18 cellular contexts compared by ENCODE assay signal in the genomic region with DNA sequence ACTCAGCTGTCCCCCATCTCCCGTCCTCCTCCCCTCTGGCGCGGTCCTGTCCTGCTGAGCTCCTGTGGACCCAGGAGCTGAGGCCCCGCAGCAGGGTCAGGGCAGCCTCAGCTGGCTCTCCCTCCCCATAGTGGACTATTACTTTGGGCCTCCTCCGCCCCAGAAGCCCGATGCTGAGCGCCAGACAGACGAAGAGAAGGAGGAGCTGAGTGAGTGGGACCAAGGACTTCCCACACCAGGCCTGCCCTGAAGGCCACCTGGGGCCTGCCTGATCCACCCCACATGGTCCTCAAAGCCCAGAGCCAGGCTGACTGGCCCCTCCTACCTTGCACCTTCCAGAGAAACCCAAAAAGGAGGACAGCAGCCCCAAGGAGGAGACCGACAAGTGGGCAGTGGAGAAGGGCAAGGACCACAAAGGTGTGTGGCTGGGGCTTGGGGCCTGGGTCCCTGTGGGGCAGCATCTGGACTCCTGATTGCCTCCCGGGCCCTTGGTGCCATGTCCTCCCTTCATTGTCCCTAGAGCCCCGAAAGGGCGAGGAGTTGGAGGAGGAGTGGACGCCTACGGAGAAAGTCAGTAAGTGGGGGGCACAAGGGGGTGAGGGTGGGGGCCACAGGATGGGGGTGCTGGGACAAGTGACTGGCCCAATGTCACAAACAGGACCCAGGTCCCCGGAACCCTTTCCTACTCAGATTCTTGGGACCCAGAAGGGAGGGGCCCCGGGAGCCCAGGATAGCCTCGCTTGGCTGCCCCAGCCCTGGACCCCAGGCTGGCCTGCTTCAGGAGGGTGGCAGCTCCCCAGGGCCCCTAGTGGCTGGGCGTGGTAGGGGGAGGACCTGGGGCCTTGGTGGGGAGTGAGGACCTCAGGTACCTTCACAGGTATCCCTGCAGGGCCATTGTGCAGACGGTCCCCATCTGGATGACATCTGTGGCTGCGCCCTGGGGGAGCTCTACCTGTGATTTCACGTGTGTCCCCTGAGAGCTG. TPM values are rescaled to one million over a fixed set of nuclear protein-coding genes. Genes with fewer than 3 reads are reported as not detected.
DNase-seq lines count a peak whose midpoint lies in the region; TF ChIP-seq lines count a peak whose summit lies in the region.
"Had no signal": no experiment of that assay in that cellular context is flagged by ENCODE, and none has a peak within 500 bp of the region (broad histone marks: within the 10 kb centered on the region; RNA-seq: fewer than 3 reads in every experiment).

No MANE protein-coding gene starts in this region.

- intact Hi-C loops in cardiac septum (cut with DNase I) (no loop called here), left ventricle myocardium inferior (cut with micrococcal nuclease) (no loop called here), thyroid gland (cut with DNase I) (no loop called here)

- 88 to 89% methylated on average over 5 to 21 of the region's 21 CpGs for WGBS in endodermal cell (ENCODE audit: insufficient coverage in 1 of 2, insufficient read length in 1 of 2), 2 experiments
- 85% methylated on average over 14 to 19 of the region's 21 CpGs for WGBS in thyroid gland, 2 donors

- TF ChIP-seq CTCF in left ventricle myocardium inferior (IDR thresholded peaks at IDR 0.05; ENCODE audit: borderline replicate concordance): no peak
- peak; percentile 43 for TF ChIP-seq CTCF in HFFc6 (IDR thresholded peaks at IDR 0.05)
- peak; percentile 53 for TF ChIP-seq CTCF in endodermal cell (conservative IDR thresholded peaks at IDR 0.05)
- peak; percentile 36 for TF ChIP-seq CTCF in type B pancreatic cell (conservative IDR thresholded peaks at IDR 0.05)
- TF ChIP-seq CTCF in thyroid gland (IDR thresholded peaks at IDR 0.05): no peak

- no peak overlapping the region for H3K9ac ChIP-seq in endodermal cell (ENCODE audit: extremely low read depth, low read length, poor library complexity, severe bottlenecking)

- H3K4me1 ChIP-seq in left ventricle myocardium inferior (peaks cover 25% of the 10 kb centered on the region), endodermal cell (ENCODE audit: control insufficient read depth, insufficient read depth, low read length) (no peaks in the 10 kb centered on the region), thyroid gland (peaks cover 0 to 10% of the 10 kb centered on the region in 2 donors)

- H3K27ac ChIP-seq in left ventricle myocardium inferior (replicated peaks): no peak overlapping the region
- H3K27ac ChIP-seq in endodermal cell (ENCODE audit: low read depth, low read length): no peak overlapping the region
- H3K27ac ChIP-seq in thyroid gland: no peak overlapping the region

- DNase-seq in cardiac septum (ENCODE audit: low spot score) (peak; percentile 71), left ventricle myocardium inferior (no peak), HFFc6 (no peak), endodermal cell (no peak), type B pancreatic cell (ENCODE audit: extremely low spot score, unreplicated experiment) (no peak), COLO829 (ENCODE audit: low spot score) (no peak), thyroid gland (no peak), GM19240 (ENCODE audit: insufficient read length, low spot score) (no peak)
- DNase-seq: activated CD8-positive, alpha-beta memory T cell treated with anti-CD3 and anti-CD28 coated beads for 24 hours; activated effector memory CD4-positive, alpha-beta T cell treated with Interleukin-2 at 50 U/mL for 16 hours; glutamatergic neuron; NCI-H1694 had no signal

- H3K27me3 ChIP-seq in left ventricle myocardium inferior (ENCODE audit: low read depth): peaks cover 10% of the 10 kb centered on the region
- H3K27me3 ChIP-seq in endodermal cell (ENCODE audit: control insufficient read depth, insufficient read depth, low read length, poor library complexity, severe bottlenecking): no peaks in the 10 kb centered on the region
- H3K27me3 ChIP-seq in thyroid gland: no peaks in the 10 kb centered on the region

- H3K36me3 ChIP-seq in left ventricle myocardium inferior (no peaks in the 10 kb centered on the region), endodermal cell (ENCODE audit: control insufficient read depth, insufficient read depth, low read length) (no peaks in the 10 kb centered on the region), thyroid gland (no peaks in the 10 kb centered on the region)

- H3K36me3 Mint-ChIP-seq in HFFc6 (ENCODE audit: low read depth) (peaks cover 9% of the 10 kb centered on the region), endodermal cell (ENCODE audit: low read depth) (peaks cover 25% of the 10 kb centered on the region), type B pancreatic cell (no peaks in the 10 kb centered on the region)

- H3K27ac Mint-ChIP-seq in HFFc6 (no peak overlapping the region), endodermal cell (no peak overlapping the region), type B pancreatic cell (no peak overlapping the region)
- H3K27ac Mint-ChIP-seq: dendritic cell treated with granulocyte-macrophage colony-stimulating factor and Interleukin-4, amounts not matched to agents 40 ng/mL and 50 ng/mL, for 4 days; mesothelial cell of epicardium had no signal

- H3K4me3 ChIP-seq in left ventricle myocardium inferior (no peak overlapping the region), endodermal cell (ENCODE audit: low read length) (no peak overlapping the region), thyroid gland (replicated peaks in 1 of 3) (no peak overlapping the region)

- peaks cover 17% of the 10 kb centered on the region for H3K4me1 Mint-ChIP-seq in HFFc6 (ENCODE audit: low read depth)
- H3K4me1 Mint-ChIP-seq in endodermal cell: peaks cover 8% of the 10 kb centered on the region
- peaks cover 6% of the 10 kb centered on the region for H3K4me1 Mint-ChIP-seq in type B pancreatic cell (ENCODE audit: unreplicated experiment)

- no peak for TF ChIP-seq POLR2A in thyroid gland (IDR thresholded peaks at IDR 0.05)

- H3K4me3 Mint-ChIP-seq in HFFc6: no peak overlapping the region
- H3K4me3 Mint-ChIP-seq in endodermal cell: no peak overlapping the region
- no peak overlapping the region for H3K4me3 Mint-ChIP-seq in type B pancreatic cell
- H3K4me3 Mint-ChIP-seq: dendritic cell treated with granulocyte-macrophage colony-stimulating factor and Interleukin-4, amounts not matched to agents 40 ng/mL and 50 ng/mL, for 4 days; mesothelial cell of epicardium had no signal

- H3K27me3 Mint-ChIP-seq in HFFc6 (ENCODE audit: insufficient read depth): peaks cover 6% of the 10 kb centered on the region; the same call in 1 of the 2 replicates
- H3K27me3 Mint-ChIP-seq in endodermal cell (ENCODE audit: insufficient read depth): peaks cover 8% of the 10 kb centered on the region
- peaks cover 13% of the 10 kb centered on the region for H3K27me3 Mint-ChIP-seq in type B pancreatic cell

- H3K9me3 ChIP-seq in left ventricle myocardium inferior (replicated peaks): no peaks in the 10 kb centered on the region
- H3K9me3 ChIP-seq in endodermal cell (ENCODE audit: control insufficient read depth, low read length): no peaks in the 10 kb centered on the region
- H3K9me3 ChIP-seq in thyroid gland: no peaks in the 10 kb centered on the region

- H3K9me3 Mint-ChIP-seq in HFFc6 (no peaks in the 10 kb centered on the region), endodermal cell (no peaks in the 10 kb centered on the region), type B pancreatic cell (no peaks in the 10 kb centered on the region)
- H3K9me3 Mint-ChIP-seq: dendritic cell treated with granulocyte-macrophage colony-stimulating factor and Interleukin-4, amounts not matched to agents 40 ng/mL and 50 ng/mL, for 4 days; mesothelial cell of epicardium had no signal

RNA-seq across cellular contexts. Expression of gene AEBP1, which starts 4.9 kb away (rescaled TPM):
- 93.1 TPM for total RNA-seq in cardiac septum
- total RNA-seq in left ventricle myocardium inferior: 20.5 TPM
- total RNA-seq in HFFc6 (2021; fragmentation: NEBNext Ultra II Directional; extraction: Animal tissue kit (Norgen Biotek cat#: 25700)): 10 to 100 TPM; 69.7 to 83.2 (median 76.4) TPM
- total RNA-seq in endodermal cell: 10 to 100 TPM; 55.2 to 65.8 TPM
- polyA plus RNA-seq in endodermal cell (2013, experiment 1 of 2): 52.9 TPM
- polyA plus RNA-seq in endodermal cell (2013, experiment 2 of 2): 51.0 TPM
- 5.0 and 64.1 TPM in 2 replicates for total RNA-seq in type B pancreatic cell (ENCODE audit: low replicate concordance)
- total RNA-seq in thyroid gland: 100 to 1,000 TPM in 1 of 4 donors, 10 to 100 TPM in 3; 38.9 to 151 (median 57.6) TPM
- total RNA-seq: LHCN-M2, NCI-H460, SK-MEL-5 had no signal

RNA-seq across cellular contexts. Expression of gene POLD2, which starts 14.3 kb away (rescaled TPM):
- total RNA-seq in cardiac septum: 88.1 TPM
- 78.0 TPM for total RNA-seq in left ventricle myocardium inferior
- total RNA-seq in HFFc6 (2021; fragmentation: NEBNext Ultra II Directional; extraction: Animal tissue kit (Norgen Biotek cat#: 25700)): 100 to 1,000 TPM; 154 to 210 (median 183) TPM
- total RNA-seq in endodermal cell: 100 to 1,000 TPM; 127 to 141 TPM
- 118 TPM for polyA plus RNA-seq in endodermal cell (2013, experiment 1 of 2)
- polyA plus RNA-seq in endodermal cell (2013, experiment 2 of 2): 108 TPM
- 122 and 142 TPM in 2 replicates for total RNA-seq in type B pancreatic cell (ENCODE audit: low replicate concordance)
- 10 to 100 TPM; 48.8 to 65.8 (median 55.1) TPM for total RNA-seq in thyroid gland

RNA-seq across cellular contexts. Expression of gene POLM, which starts 26.7 kb away (rescaled TPM):
- total RNA-seq in cardiac septum: 13.9 TPM
- total RNA-seq in left ventricle myocardium inferior: 12.4 TPM
- 10 to 100 TPM; 11.4 to 14.3 (median 12.1) TPM for total RNA-seq in HFFc6 (2021; fragmentation: NEBNext Ultra II Directional; extraction: Animal tissue kit (Norgen Biotek cat#: 25700))
- 10 to 100 TPM; 23.6 to 27.0 TPM for total RNA-seq in endodermal cell
- polyA plus RNA-seq in endodermal cell (2013, experiment 1 of 2): 17.6 TPM
- polyA plus RNA-seq in endodermal cell (2013, experiment 2 of 2): 16.5 TPM
- total RNA-seq in type B pancreatic cell (ENCODE audit: low replicate concordance): 25.2 and 27.2 TPM in 2 replicates
- total RNA-seq in thyroid gland: 10 to 100 TPM; 51.1 to 85.0 (median 58.2) TPM

RNA-seq across cellular contexts. Expression of gene MYL7, which starts 32.1 kb away (rescaled TPM):
- 2,493 TPM for total RNA-seq in cardiac septum
- total RNA-seq in left ventricle myocardium inferior: 518 TPM
- total RNA-seq in HFFc6 (2021; fragmentation: NEBNext Ultra II Directional; extraction: Animal tissue kit (Norgen Biotek cat#: 25700)): under 1 TPM in 4 of 6 experiments, not detected in 2; 0.30 to 0.64 (median 0.49) TPM
- 100 to 1,000 TPM; 115 to 120 TPM for total RNA-seq in endodermal cell
- 102 TPM for polyA plus RNA-seq in endodermal cell (2013, experiment 1 of 2)
- polyA plus RNA-seq in endodermal cell (2013, experiment 2 of 2): 140 TPM
- 1.6 and 2.5 TPM in 2 replicates for total RNA-seq in type B pancreatic cell (ENCODE audit: low replicate concordance)
- total RNA-seq in thyroid gland: not detected
- total RNA-seq: LHCN-M2, NCI-H460, SK-MEL-5 had no signal

RNA-seq across cellular contexts. Expression of gene PGAM2, which starts 43.7 kb away (rescaled TPM):
- 322 TPM for total RNA-seq in cardiac septum
- total RNA-seq in left ventricle myocardium inferior: 671 TPM
- under 1 TPM in 4 of 6 experiments, not detected in 2; 0.26 to 0.51 (median 0.35) TPM for total RNA-seq in HFFc6 (2021; fragmentation: NEBNext Ultra II Directional; extraction: Animal tissue kit (Norgen Biotek cat#: 25700))
- 1 to 10 TPM; 1.2 to 1.3 TPM for total RNA-seq in endodermal cell
- polyA plus RNA-seq in endodermal cell (2013, experiment 1 of 2): 4.3 TPM
- 4.4 TPM for polyA plus RNA-seq in endodermal cell (2013, experiment 2 of 2)
- total RNA-seq in type B pancreatic cell (ENCODE audit: low replicate concordance): 0.57 and 0.72 TPM in 2 replicates
- 10 to 100 TPM in 2 of 4 donors, 1 to 10 TPM in 2; 2.2 to 28.0 (median 9.1) TPM for total RNA-seq in thyroid gland
- total RNA-seq: LHCN-M2, NCI-H460, SK-MEL-5 had no signal
- polyA plus RNA-seq: keratinocyte had no signal

Comparison
In these comparisons a context has a peak if more than half of its experiments do, and no peak if none do; other contexts are left out.
1. CTCF ChIP-seq: peak in HFFc6 (single experiment), endodermal cell (single experiment) and type B pancreatic cell (single experiment); none in left ventricle myocardium inferior (single experiment) and thyroid gland (0 of 6).